In the genomic region with DNA sequence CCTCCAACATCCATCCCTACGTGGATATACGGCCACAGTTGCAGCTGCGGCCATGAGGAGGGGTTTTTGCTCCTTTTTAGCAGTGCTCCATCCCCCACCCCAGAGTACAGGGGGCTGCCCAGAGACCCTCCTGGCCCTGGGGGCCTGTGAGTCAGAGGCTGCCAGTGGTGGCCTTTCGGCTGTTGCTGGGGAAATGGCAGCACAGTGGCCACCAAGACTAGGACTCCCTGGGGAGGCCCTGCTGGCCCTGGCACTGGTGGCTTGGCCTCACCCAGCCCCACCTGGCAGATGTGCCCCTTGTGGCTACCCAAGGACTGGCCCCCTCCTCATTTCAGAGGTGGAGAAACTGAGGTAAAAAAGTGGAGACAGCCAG, we compare ENCODE assay signal across 13 cellular contexts. TPM values are rescaled to one million over a fixed set of nuclear protein-coding genes. Genes with fewer than 3 reads are reported as not detected.
DNase-seq lines count a peak whose midpoint lies in the region; ATAC-seq and TF ChIP-seq lines count a peak whose summit lies in the region.
"Had no signal": no experiment of that assay in that cellular context is flagged by ENCODE, and none has a peak within 500 bp of the region (broad histone marks: within the 10 kb centered on the region; RNA-seq: fewer than 3 reads in every experiment).

No MANE protein-coding gene starts in this region.

- H3K4me3 ChIP-seq in PC-9 (no peak overlapping the region), dorsolateral prefrontal cortex (no peak overlapping the region), muscle layer of duodenum (ENCODE audit: low read depth in 1 of 2, low read length in 2 of 2) (no peak overlapping the region), upper lobe of right lung (no peak overlapping the region)
- H3K4me3 ChIP-seq: heart right ventricle had no signal

- H3K4me1 ChIP-seq in PC-9 (replicated peaks; ENCODE audit: insufficient read depth) (peaks cover 47% of the 10 kb centered on the region), muscle layer of duodenum (ENCODE audit: control insufficient read depth in 1 of 2, insufficient read depth in 2 of 2, low read length in 2 of 2) (peaks cover 11 to 43% of the 10 kb centered on the region in 2 donors), upper lobe of right lung (peaks cover 55% of the 10 kb centered on the region)

- DNase-seq in PC-9, result no peak
- no peak for DNase-seq in dorsolateral prefrontal cortex
- DNase-seq in upper lobe of right lung, result no peak
- no peak for DNase-seq in activated T-helper 2 cell treated with anti-CD3 and anti-CD28 coated beads, Interferon-gamma antibody, Interleukin-2, Interleukin-4, amounts not matched to agents 10 μg/mL and 5 μg/mL and 100 μg/mL, durations not matched to agents 14 hours and 24 hours and 36 hours (ENCODE audit: low spot score)
- no peak for DNase-seq in sciatic nerve (ENCODE audit: low spot score)
- DNase-seq: heart right ventricle; Kasumi-1; left ventricle myocardium superior; stimulated activated CD4-positive, alpha-beta T cell treated with anti-CD3 and anti-CD28 coated beads, Interleukin-4, amount 100 ng/mL, for 24 hours; stimulated activated naive CD4-positive, alpha-beta T cell had no signal

- no TSS peak for BruUV-seq in PC-9 (replicated peaks; lab: Mats Ljungman, UMichigan)

- H3K9me3 ChIP-seq in PC-9 (ENCODE audit: insufficient read depth, low read depth) (no peaks in the 10 kb centered on the region), muscle layer of duodenum (ENCODE audit: control insufficient read depth in 1 of 2, low read length in 2 of 2) (no peaks in the 10 kb centered on the region), upper lobe of right lung (no peaks in the 10 kb centered on the region)
- H3K9me3 ChIP-seq: heart right ventricle had no signal

- CTCF ChIA-PET in PC-9 (lab: Charles Lee), result interaction anchor here (1.0 kb wide), 1 partner anchor 209 kb away, joined by 3 read pairs; no protein-coding TSS in a partner anchor

- peaks cover 62% of the 10 kb centered on the region; the same call in 1 of the 2 replicates for H3F3A ChIP-seq in PC-9 (ENCODE audit: insufficient read depth, low read depth)

- H3K4me3 Mint-ChIP-seq in activated T-helper 2 cell treated with anti-CD3 and anti-CD28 coated beads, Interferon-gamma antibody, Interleukin-2, Interleukin-4, amounts not matched to agents 10 μg/mL and 5 μg/mL and 100 μg/mL, durations not matched to agents 14 hours and 24 hours and 36 hours (ENCODE audit: low read depth), result no peak overlapping the region
- H3K4me3 Mint-ChIP-seq: WTC11 had no signal

- H3K36me3 Mint-ChIP-seq in activated T-helper 2 cell treated with anti-CD3 and anti-CD28 coated beads, Interferon-gamma antibody, Interleukin-2, Interleukin-4, amounts not matched to agents 10 μg/mL and 5 μg/mL and 100 μg/mL, durations not matched to agents 14 hours and 24 hours and 36 hours (ENCODE audit: low read depth), result peaks cover 3% of the 10 kb centered on the region
- H3K36me3 Mint-ChIP-seq: WTC11 had no signal

- POLR2A ChIA-PET in PC-9 (lab: Charles Lee; ENCODE audit: unreplicated experiment), result interaction anchor here (0.7 to 0.8 kb wide), 2 partner anchors 18 to 129 kb away, joined by 3 to 9 read pairs; no protein-coding TSS in a partner anchor

- H3K27me3 Mint-ChIP-seq in activated T-helper 2 cell treated with anti-CD3 and anti-CD28 coated beads, Interferon-gamma antibody, Interleukin-2, Interleukin-4, amounts not matched to agents 10 μg/mL and 5 μg/mL and 100 μg/mL, durations not matched to agents 14 hours and 24 hours and 36 hours (ENCODE audit: low read depth), result no peaks in the 10 kb centered on the region

- peaks cover 16% of the 10 kb centered on the region for H3K4me1 Mint-ChIP-seq in activated T-helper 2 cell treated with anti-CD3 and anti-CD28 coated beads, Interferon-gamma antibody, Interleukin-2, Interleukin-4, amounts not matched to agents 10 μg/mL and 5 μg/mL and 100 μg/mL, durations not matched to agents 14 hours and 24 hours and 36 hours (ENCODE audit: low read depth)

- H4K20me1 ChIP-seq in PC-9 (ENCODE audit: insufficient read depth), result peaks cover 44% of the 10 kb centered on the region

- peaks cover 87% of the 10 kb centered on the region for H3K79me2 ChIP-seq in PC-9 (ENCODE audit: low read depth)

- H3K27me3 ChIP-seq in PC-9 (ENCODE audit: insufficient read depth, low read depth) (no peaks in the 10 kb centered on the region), dorsolateral prefrontal cortex (no peaks in the 10 kb centered on the region), muscle layer of duodenum (ENCODE audit: low read depth, low read length) (no peaks in the 10 kb centered on the region), upper lobe of right lung (no peaks in the 10 kb centered on the region)
- H3K27me3 ChIP-seq: heart right ventricle had no signal

- no peak overlapping the region for H3K27ac Mint-ChIP-seq in activated T-helper 2 cell treated with anti-CD3 and anti-CD28 coated beads, Interferon-gamma antibody, Interleukin-2, Interleukin-4, amounts not matched to agents 10 μg/mL and 5 μg/mL and 100 μg/mL, durations not matched to agents 14 hours and 24 hours and 36 hours
- H3K27ac Mint-ChIP-seq: WTC11 had no signal

- intact Hi-C loops in PC-9 (cut with micrococcal nuclease; ENCODE audit: unreplicated experiment), result loop anchor here (2.0 kb wide), 2 partner anchors 14 to 42 kb away; no protein-coding TSS in a partner anchor
- intact Hi-C loops in dorsolateral prefrontal cortex (cut with DNase I), result no loop called here
- intact Hi-C loops in upper lobe of right lung (cut with DNase I), result no loop called here
- intact Hi-C loops in activated T-helper 2 cell treated with anti-CD3 and anti-CD28 coated beads, Interferon-gamma antibody, Interleukin-2, Interleukin-4, amounts not matched to agents 10 μg/mL and 5 μg/mL and 100 μg/mL, durations not matched to agents 14 hours and 24 hours and 36 hours (cut with micrococcal nuclease), result no loop called here
- intact Hi-C loops in sciatic nerve (cut with DNase I), result no loop called here

- peak overlapping the region; percentile 84 for H3K4me2 ChIP-seq in PC-9

- H3K27ac ChIP-seq in PC-9 (peak overlapping the region; percentile 80), dorsolateral prefrontal cortex (peak overlapping the region in 58 of 59 donors; percentile 33 to 91 (median 82)), muscle layer of duodenum (ENCODE audit: low read length) (peak overlapping the region; percentile 8), upper lobe of right lung (peak overlapping the region; percentile 60)

- H2AFZ ChIP-seq in PC-9, result no peak overlapping the region

- no peaks in the 10 kb centered on the region for H3K9me2 ChIP-seq in PC-9 (ENCODE audit: insufficient read depth)

- ATAC-seq in upper lobe of right lung (no peak), GM19328 (IDR thresholded peaks at IDR 0.05; ENCODE audit: unreplicated experiment) (no peak), sciatic nerve (no peak)
- ATAC-seq: left ventricle myocardium superior had no signal

- H3K9me3 Mint-ChIP-seq in activated T-helper 2 cell treated with anti-CD3 and anti-CD28 coated beads, Interferon-gamma antibody, Interleukin-2, Interleukin-4, amounts not matched to agents 10 μg/mL and 5 μg/mL and 100 μg/mL, durations not matched to agents 14 hours and 24 hours and 36 hours, result no peaks in the 10 kb centered on the region
- H3K9me3 Mint-ChIP-seq: WTC11 had no signal

- H3K36me3 ChIP-seq in PC-9 (ENCODE audit: low read depth) (no peaks in the 10 kb centered on the region), muscle layer of duodenum (ENCODE audit: control insufficient read depth in 1 of 2, insufficient read depth in 2 of 2, low read length in 2 of 2) (no peaks in the 10 kb centered on the region), upper lobe of right lung (no peaks in the 10 kb centered on the region)

- TF ChIP-seq CTCF in PC-9 (conservative IDR thresholded peaks at IDR 0.05) (no peak), dorsolateral prefrontal cortex (IDR thresholded peaks at IDR 0.05 in 54 of 56, conservative IDR thresholded peaks at IDR 0.05 in 2 of 56; ENCODE audit: low read depth in 1 of 56, partially characterized antibody in 56 of 56) (no peak), upper lobe of right lung (IDR thresholded peaks at IDR 0.05) (no peak)

RNA-seq across cellular contexts. Expression of a gene that starts 29.1 kb away (rescaled TPM):
- total RNA-seq in PC-9 (2021), result 86.3 and 92.9 TPM in 2 replicates
- total RNA-seq in dorsolateral prefrontal cortex, result 10 to 100 TPM; 36.4 to 86.1 (median 56.3) TPM
- 38.1 TPM for total RNA-seq in upper lobe of right lung
- 33.5 and 36.5 TPM in 2 replicates for total RNA-seq in activated T-helper 2 cell treated with anti-CD3 and anti-CD28 coated beads, Interferon-gamma antibody, Interleukin-2, Interleukin-4, amounts not matched to agents 10 μg/mL and 5 μg/mL and 100 μg/mL, durations not matched to agents 14 hours and 24 hours and 36 hours
- total RNA-seq in sciatic nerve, result 62.0 TPM

Comparison
In these comparisons a context has a peak if more than half of its experiments do, and no peak if none do; other contexts are left out.
1. H3K27ac ChIP-seq: peak in every context shown above with its lines; median percentile 82 in dorsolateral prefrontal cortex; 80 in PC-9; 60 in upper lobe of right lung; 8 in muscle layer of duodenum.